In the genomic region with DNA sequence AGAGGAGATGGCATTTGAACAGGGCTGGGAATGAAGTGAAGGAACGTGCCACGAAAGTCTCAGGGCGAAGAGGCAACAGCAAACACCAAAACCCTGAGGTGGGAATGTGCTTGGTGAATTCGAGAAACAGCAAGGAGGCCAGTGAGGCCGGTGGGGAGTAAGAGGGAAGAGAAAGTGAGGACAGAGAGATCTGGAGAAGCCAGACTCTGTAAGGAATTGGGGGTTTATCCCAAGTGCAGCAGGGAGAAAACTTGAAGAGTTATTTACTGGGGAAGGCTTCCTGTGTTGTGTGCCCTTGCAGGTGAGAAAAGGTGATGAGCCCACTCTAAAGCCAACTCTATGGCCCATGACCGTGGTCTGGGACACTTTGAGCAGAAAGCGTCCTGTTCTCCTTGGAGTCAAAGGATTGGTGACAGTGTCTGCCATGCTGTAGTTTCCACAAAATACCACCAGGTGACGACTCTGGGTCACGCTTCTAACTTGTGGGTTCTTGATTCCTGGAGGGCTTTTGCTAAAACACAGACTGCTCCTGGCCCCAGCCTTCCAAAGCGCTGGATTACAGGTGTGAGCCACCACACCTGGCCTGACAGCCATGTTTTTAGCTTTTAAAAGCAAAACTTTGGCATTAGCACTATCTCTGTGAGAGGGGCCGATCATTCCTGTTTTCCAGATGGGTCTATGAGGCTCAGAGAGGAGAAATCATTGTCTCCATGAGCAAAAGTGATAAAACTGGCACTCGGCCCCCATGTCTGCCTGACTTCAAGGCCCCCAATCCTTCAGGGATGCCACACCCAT, we compare ENCODE assay signal across 1 cellular context.
TF ChIP-seq lines count a peak whose summit lies in the region.

No MANE protein-coding gene starts in this region.

TF ChIP-seq in K562, 482 proteins besides CTCF, POLR2A, EP300 and RAD21 (continues in another document):
- TF ChIP-seq, protein P1, sequence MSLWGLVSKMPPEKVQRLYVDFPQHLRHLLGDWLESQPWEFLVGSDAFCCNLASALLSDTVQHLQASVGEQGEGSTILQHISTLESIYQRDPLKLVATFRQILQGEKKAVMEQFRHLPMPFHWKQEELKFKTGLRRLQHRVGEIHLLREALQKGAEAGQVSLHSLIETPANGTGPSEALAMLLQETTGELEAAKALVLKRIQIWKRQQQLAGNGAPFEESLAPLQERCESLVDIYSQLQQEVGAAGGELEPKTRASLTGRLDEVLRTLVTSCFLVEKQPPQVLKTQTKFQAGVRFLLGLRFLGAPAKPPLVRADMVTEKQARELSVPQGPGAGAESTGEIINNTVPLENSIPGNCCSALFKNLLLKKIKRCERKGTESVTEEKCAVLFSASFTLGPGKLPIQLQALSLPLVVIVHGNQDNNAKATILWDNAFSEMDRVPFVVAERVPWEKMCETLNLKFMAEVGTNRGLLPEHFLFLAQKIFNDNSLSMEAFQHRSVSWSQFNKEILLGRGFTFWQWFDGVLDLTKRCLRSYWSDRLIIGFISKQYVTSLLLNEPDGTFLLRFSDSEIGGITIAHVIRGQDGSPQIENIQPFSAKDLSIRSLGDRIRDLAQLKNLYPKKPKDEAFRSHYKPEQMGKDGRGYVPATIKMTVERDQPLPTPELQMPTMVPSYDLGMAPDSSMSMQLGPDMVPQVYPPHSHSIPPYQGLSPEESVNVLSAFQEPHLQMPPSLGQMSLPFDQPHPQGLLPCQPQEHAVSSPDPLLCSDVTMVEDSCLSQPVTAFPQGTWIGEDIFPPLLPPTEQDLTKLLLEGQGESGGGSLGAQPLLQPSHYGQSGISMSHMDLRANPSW (CRISPR knock-in tag; IDR thresholded peaks at IDR 0.05): no peak
- TF ChIP-seq ZNF780A (CRISPR knock-in tag; IDR thresholded peaks at IDR 0.05) (no peak), JUND (IDR thresholded peaks at IDR 0.05; ENCODE audit: borderline replicate concordance, low read depth, low read length) (0 out of 2 replicates have a peak, but pooled peaks have one; percentile 21), JUND (tag; IDR thresholded peaks at IDR 0.05; ENCODE audit: borderline replicate concordance, low read depth, low read length) (no peak), FUS (optimal IDR thresholded peaks at IDR 0.05; ENCODE audit: low read depth, low read length) (no peak), KLF16 (IDR thresholded peaks at IDR 0.05) (0 out of 2 replicates have a peak, but pooled peaks have one; percentile 20), NR2F6 (CRISPR knock-in tag; IDR thresholded peaks at IDR 0.05) (no peak), TCF7 (IDR thresholded peaks at IDR 0.05; ENCODE audit: borderline replicate concordance) (no peak), TCF3 (CRISPR knock-in tag; IDR thresholded peaks at IDR 0.05) (no peak; the same call in 1 of the 2 replicates), NONO (IDR thresholded peaks at IDR 0.05; ENCODE audit: low read depth in 2 of 2, low read length in 1 of 2) (no peak), ZKSCAN1 (IDR thresholded peaks at IDR 0.05; ENCODE audit: low read depth, low read length) (no peak), XRCC5 (IDR thresholded peaks at IDR 0.05; ENCODE audit: low read depth, low read length) (0 out of 2 replicates have a peak, but pooled peaks have one; percentile 51), SNRNP70 (optimal IDR thresholded peaks at IDR 0.05; ENCODE audit: low read depth, low read length) (no peak), ZNF589 (CRISPR knock-in tag; IDR thresholded peaks at IDR 0.05; ENCODE audit: low read depth) (no peak), MTA2 (IDR thresholded peaks at IDR 0.05; ENCODE audit: low read depth) (no peak), ZNF133 (CRISPR knock-in tag; IDR thresholded peaks at IDR 0.05) (no peak), MAZ (CRISPR knock-in tag; conservative IDR thresholded peaks at IDR 0.05 in 1 of 2, IDR thresholded peaks at IDR 0.05 in 1 of 2) (peak in 1 of 2 experiments; percentile 67; a peak in 1 of 4 replicates), XRCC3 (IDR thresholded peaks at IDR 0.05) (no peak), ELF4 (CRISPR knock-in tag; IDR thresholded peaks at IDR 0.05) (no peak), SETDB1 (IDR thresholded peaks at IDR 0.05; ENCODE audit: low read length) (no peak), CC2D1A (IDR thresholded peaks at IDR 0.05) (0 out of 2 replicates have a peak, but pooled peaks have one; percentile 36), SP2 (IDR thresholded peaks at IDR 0.05; ENCODE audit: extremely low read depth, low read depth, low read length, poor library complexity, severe bottlenecking) (no peak), TCFL5 (CRISPR knock-in tag; conservative IDR thresholded peaks at IDR 0.05) (no peak), CTBP1 (IDR thresholded peaks at IDR 0.05; ENCODE audit: borderline replicate concordance) (no peak)
- TF ChIP-seq, protein P2, sequence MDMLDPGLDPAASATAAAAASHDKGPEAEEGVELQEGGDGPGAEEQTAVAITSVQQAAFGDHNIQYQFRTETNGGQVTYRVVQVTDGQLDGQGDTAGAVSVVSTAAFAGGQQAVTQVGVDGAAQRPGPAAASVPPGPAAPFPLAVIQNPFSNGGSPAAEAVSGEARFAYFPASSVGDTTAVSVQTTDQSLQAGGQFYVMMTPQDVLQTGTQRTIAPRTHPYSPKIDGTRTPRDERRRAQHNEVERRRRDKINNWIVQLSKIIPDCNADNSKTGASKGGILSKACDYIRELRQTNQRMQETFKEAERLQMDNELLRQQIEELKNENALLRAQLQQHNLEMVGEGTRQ (CRISPR knock-in tag; IDR thresholded peaks at IDR 0.05): no peak
- TF ChIP-seq, protein P3, sequence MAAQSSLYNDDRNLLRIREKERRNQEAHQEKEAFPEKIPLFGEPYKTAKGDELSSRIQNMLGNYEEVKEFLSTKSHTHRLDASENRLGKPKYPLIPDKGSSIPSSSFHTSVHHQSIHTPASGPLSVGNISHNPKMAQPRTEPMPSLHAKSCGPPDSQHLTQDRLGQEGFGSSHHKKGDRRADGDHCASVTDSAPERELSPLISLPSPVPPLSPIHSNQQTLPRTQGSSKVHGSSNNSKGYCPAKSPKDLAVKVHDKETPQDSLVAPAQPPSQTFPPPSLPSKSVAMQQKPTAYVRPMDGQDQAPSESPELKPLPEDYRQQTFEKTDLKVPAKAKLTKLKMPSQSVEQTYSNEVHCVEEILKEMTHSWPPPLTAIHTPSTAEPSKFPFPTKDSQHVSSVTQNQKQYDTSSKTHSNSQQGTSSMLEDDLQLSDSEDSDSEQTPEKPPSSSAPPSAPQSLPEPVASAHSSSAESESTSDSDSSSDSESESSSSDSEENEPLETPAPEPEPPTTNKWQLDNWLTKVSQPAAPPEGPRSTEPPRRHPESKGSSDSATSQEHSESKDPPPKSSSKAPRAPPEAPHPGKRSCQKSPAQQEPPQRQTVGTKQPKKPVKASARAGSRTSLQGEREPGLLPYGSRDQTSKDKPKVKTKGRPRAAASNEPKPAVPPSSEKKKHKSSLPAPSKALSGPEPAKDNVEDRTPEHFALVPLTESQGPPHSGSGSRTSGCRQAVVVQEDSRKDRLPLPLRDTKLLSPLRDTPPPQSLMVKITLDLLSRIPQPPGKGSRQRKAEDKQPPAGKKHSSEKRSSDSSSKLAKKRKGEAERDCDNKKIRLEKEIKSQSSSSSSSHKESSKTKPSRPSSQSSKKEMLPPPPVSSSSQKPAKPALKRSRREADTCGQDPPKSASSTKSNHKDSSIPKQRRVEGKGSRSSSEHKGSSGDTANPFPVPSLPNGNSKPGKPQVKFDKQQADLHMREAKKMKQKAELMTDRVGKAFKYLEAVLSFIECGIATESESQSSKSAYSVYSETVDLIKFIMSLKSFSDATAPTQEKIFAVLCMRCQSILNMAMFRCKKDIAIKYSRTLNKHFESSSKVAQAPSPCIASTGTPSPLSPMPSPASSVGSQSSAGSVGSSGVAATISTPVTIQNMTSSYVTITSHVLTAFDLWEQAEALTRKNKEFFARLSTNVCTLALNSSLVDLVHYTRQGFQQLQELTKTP (IDR thresholded peaks at IDR 0.05; ENCODE audit: low read depth in 1 of 2, partially characterized antibody in 2 of 2): no peak
- TF ChIP-seq, protein P4, sequence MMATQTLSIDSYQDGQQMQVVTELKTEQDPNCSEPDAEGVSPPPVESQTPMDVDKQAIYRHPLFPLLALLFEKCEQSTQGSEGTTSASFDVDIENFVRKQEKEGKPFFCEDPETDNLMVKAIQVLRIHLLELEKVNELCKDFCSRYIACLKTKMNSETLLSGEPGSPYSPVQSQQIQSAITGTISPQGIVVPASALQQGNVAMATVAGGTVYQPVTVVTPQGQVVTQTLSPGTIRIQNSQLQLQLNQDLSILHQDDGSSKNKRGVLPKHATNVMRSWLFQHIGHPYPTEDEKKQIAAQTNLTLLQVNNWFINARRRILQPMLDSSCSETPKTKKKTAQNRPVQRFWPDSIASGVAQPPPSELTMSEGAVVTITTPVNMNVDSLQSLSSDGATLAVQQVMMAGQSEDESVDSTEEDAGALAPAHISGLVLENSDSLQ (IDR thresholded peaks at IDR 0.05): no peak
- TF ChIP-seq, protein P5, sequence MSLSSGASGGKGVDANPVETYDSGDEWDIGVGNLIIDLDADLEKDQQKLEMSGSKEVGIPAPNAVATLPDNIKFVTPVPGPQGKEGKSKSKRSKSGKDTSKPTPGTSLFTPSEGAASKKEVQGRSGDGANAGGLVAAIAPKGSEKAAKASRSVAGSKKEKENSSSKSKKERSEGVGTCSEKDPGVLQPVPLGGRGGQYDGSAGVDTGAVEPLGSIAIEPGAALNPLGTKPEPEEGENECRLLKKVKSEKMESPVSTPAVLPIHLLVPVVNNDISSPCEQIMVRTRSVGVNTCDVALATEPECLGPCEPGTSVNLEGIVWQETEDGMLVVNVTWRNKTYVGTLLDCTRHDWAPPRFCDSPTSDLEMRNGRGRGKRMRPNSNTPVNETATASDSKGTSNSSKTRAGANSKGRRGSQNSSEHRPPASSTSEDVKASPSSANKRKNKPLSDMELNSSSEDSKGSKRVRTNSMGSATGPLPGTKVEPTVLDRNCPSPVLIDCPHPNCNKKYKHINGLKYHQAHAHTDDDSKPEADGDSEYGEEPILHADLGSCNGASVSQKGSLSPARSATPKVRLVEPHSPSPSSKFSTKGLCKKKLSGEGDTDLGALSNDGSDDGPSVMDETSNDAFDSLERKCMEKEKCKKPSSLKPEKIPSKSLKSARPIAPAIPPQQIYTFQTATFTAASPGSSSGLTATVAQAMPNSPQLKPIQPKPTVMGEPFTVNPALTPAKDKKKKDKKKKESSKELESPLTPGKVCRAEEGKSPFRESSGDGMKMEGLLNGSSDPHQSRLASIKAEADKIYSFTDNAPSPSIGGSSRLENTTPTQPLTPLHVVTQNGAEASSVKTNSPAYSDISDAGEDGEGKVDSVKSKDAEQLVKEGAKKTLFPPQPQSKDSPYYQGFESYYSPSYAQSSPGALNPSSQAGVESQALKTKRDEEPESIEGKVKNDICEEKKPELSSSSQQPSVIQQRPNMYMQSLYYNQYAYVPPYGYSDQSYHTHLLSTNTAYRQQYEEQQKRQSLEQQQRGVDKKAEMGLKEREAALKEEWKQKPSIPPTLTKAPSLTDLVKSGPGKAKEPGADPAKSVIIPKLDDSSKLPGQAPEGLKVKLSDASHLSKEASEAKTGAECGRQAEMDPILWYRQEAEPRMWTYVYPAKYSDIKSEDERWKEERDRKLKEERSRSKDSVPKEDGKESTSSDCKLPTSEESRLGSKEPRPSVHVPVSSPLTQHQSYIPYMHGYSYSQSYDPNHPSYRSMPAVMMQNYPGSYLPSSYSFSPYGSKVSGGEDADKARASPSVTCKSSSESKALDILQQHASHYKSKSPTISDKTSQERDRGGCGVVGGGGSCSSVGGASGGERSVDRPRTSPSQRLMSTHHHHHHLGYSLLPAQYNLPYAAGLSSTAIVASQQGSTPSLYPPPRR (CRISPR knock-in tag; IDR thresholded peaks at IDR 0.05; ENCODE audit: borderline replicate concordance): no peak
- TF ChIP-seq, protein P6, sequence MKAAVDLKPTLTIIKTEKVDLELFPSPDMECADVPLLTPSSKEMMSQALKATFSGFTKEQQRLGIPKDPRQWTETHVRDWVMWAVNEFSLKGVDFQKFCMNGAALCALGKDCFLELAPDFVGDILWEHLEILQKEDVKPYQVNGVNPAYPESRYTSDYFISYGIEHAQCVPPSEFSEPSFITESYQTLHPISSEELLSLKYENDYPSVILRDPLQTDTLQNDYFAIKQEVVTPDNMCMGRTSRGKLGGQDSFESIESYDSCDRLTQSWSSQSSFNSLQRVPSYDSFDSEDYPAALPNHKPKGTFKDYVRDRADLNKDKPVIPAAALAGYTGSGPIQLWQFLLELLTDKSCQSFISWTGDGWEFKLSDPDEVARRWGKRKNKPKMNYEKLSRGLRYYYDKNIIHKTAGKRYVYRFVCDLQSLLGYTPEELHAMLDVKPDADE (conservative IDR thresholded peaks at IDR 0.05; ENCODE audit: control insufficient read depth, low read depth, low read length): no peak
- TF ChIP-seq, protein P7, sequence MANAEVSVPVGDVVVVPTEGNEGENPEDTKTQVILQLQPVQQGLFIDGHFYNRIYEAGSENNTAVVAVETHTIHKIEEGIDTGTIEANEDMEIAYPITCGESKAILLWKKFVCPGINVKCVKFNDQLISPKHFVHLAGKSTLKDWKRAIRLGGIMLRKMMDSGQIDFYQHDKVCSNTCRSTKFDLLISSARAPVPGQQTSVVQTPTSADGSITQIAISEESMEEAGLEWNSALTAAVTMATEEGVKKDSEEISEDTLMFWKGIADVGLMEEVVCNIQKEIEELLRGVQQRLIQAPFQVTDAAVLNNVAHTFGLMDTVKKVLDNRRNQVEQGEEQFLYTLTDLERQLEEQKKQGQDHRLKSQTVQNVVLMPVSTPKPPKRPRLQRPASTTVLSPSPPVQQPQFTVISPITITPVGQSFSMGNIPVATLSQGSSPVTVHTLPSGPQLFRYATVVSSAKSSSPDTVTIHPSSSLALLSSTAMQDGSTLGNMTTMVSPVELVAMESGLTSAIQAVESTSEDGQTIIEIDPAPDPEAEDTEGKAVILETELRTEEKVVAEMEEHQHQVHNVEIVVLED (CRISPR knock-in tag; IDR thresholded peaks at IDR 0.05): no peak
- TF ChIP-seq, protein P8, sequence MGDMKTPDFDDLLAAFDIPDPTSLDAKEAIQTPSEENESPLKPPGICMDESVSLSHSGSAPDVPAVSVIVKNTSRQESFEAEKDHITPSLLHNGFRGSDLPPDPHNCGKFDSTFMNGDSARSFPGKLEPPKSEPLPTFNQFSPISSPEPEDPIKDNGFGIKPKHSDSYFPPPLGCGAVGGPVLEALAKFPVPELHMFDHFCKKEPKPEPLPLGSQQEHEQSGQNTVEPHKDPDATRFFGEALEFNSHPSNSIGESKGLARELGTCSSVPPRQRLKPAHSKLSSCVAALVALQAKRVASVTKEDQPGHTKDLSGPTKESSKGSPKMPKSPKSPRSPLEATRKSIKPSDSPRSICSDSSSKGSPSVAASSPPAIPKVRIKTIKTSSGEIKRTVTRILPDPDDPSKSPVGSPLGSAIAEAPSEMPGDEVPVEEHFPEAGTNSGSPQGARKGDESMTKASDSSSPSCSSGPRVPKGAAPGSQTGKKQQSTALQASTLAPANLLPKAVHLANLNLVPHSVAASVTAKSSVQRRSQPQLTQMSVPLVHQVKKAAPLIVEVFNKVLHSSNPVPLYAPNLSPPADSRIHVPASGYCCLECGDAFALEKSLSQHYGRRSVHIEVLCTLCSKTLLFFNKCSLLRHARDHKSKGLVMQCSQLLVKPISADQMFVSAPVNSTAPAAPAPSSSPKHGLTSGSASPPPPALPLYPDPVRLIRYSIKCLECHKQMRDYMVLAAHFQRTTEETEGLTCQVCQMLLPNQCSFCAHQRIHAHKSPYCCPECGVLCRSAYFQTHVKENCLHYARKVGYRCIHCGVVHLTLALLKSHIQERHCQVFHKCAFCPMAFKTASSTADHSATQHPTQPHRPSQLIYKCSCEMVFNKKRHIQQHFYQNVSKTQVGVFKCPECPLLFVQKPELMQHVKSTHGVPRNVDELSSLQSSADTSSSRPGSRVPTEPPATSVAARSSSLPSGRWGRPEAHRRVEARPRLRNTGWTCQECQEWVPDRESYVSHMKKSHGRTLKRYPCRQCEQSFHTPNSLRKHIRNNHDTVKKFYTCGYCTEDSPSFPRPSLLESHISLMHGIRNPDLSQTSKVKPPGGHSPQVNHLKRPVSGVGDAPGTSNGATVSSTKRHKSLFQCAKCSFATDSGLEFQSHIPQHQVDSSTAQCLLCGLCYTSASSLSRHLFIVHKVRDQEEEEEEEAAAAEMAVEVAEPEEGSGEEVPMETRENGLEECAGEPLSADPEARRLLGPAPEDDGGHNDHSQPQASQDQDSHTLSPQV (IDR thresholded peaks at IDR 0.05): 0 out of 2 replicates have a peak, but pooled peaks have one; percentile 1
